Comparison of ENCODE assay signal across 8 cellular contexts in the genomic region with DNA sequence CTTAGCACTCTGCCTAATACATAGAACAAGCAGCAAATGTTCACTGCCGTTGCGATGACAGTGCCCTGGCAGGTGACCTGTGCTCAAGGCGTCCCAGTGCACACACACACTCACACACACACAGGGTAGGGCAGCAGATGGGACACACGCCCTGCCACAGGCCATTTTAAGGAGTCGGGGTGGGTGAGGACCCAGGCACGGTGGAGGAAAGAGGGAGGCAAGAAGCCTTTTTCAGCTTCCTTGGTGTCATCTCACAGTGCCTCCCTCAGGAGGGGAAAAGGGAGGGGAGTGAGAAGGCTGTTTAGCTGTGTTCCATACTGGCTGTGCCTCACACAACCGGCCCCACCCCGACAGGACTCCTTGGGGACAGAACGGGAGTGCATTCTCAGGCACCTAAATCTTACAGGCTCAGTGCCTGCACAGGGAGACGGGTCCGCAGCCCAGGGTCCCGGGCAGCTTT. TPM values are rescaled to one million over a fixed set of nuclear protein-coding genes. Genes with fewer than 3 reads are reported as not detected.
DNase-seq lines count a peak whose midpoint lies in the region; ATAC-seq and TF ChIP-seq lines count a peak whose summit lies in the region.

No MANE protein-coding gene starts in this region.

- BruUV-seq in A673 (replicated peaks; lab: Mats Ljungman, UMichigan), result no TSS peak

- TF ChIP-seq CTCF in SK-N-SH (IDR thresholded peaks at IDR 0.05), result no peak
- TF ChIP-seq CTCF in foreskin keratinocyte (conservative IDR thresholded peaks at IDR 0.05), result no peak
- TF ChIP-seq CTCF in A673 (conservative IDR thresholded peaks at IDR 0.05; ENCODE audit: low read depth, low read length), result no peak

- H4K91ac ChIP-seq in trophoblast cell (ENCODE audit: low read depth, low read length), result no peak overlapping the region

- no peak overlapping the region for H3K14ac ChIP-seq in trophoblast cell (ENCODE audit: low read length)

- no peak for DNase-seq in CD4-positive, alpha-beta memory T cell
- peak; percentile 32 for DNase-seq in SK-N-SH
- DNase-seq in foreskin keratinocyte, result no peak
- DNase-seq in trophoblast cell, result no peak
- no peak for DNase-seq in NCI-H187 (lab: John Stamatoyannopoulos, UW)
- DNase-seq in NCI-H1694 treated with DMSO at 0.1 percent for 48 hours (lab: John Stamatoyannopoulos, UW), result no peak
- DNase-seq in A673 (ENCODE audit: low spot score), result no peak

- H3K27me3 ChIP-seq in CD4-positive, alpha-beta memory T cell (ENCODE audit: insufficient read depth, low read length), result peaks cover 19% of the 10 kb centered on the region
- H3K27me3 ChIP-seq in SK-N-SH (ENCODE audit: insufficient read depth) (no peaks in the 10 kb centered on the region), foreskin keratinocyte (peaks cover 4% of the 10 kb centered on the region), trophoblast cell (ENCODE audit: insufficient read depth, low read length) (peaks cover 27% of the 10 kb centered on the region), A673 (replicated peaks; ENCODE audit: insufficient read depth, low read depth, low read length, poor library complexity) (peaks cover 30% of the 10 kb centered on the region)

- no peak overlapping the region for H2BK12ac ChIP-seq in trophoblast cell (ENCODE audit: low read length)

- H3K4me3 ChIP-seq in CD4-positive, alpha-beta memory T cell (ENCODE audit: low read length in 2 of 2), result no peak overlapping the region
- H3K4me3 ChIP-seq in SK-N-SH (ENCODE audit: low read depth in 2 of 2, low read length in 1 of 2) (no peak overlapping the region; a peak in 1 of 4 replicates), trophoblast cell (ENCODE audit: low read depth, low read length) (no peak overlapping the region), A673 (ENCODE audit: low read depth, low read length, poor library complexity, severe bottlenecking) (no peak overlapping the region)

- no peaks in the 10 kb centered on the region for H3K36me3 ChIP-seq in CD4-positive, alpha-beta memory T cell (ENCODE audit: insufficient read depth, low read length)
- no peaks in the 10 kb centered on the region for H3K36me3 ChIP-seq in SK-N-SH (replicated peaks in 1 of 2; ENCODE audit: control insufficient read depth in 1 of 2, insufficient read depth in 2 of 2, low read length in 1 of 2)
- H3K36me3 ChIP-seq in trophoblast cell (ENCODE audit: control insufficient read depth in 1 of 2, insufficient read depth in 2 of 2, low read length in 2 of 2), result no peaks in the 10 kb centered on the region
- H3K36me3 ChIP-seq in A673 (ENCODE audit: insufficient read depth, low read length, poor library complexity, severe bottlenecking), result no peaks in the 10 kb centered on the region

- WGBS in SK-N-SH (ENCODE audit: low lambda C conversion rate), result 47% methylated on average over 9 of the region's 12 CpGs
- no CpG with 5 or more reads among the region's 12 CpGs for WGBS in trophoblast cell (ENCODE audit: extremely low coverage, insufficient coverage, insufficient read length)

- no peak for TF ChIP-seq RAD21 in SK-N-SH (IDR thresholded peaks at IDR 0.05; ENCODE audit: low read length)

- peaks cover 39 to 40% of the 10 kb centered on the region in 2 donors for H3K27me3 Mint-ChIP-seq in CD4-positive, alpha-beta memory T cell

- no peaks in the 10 kb centered on the region for H3K79me2 ChIP-seq in SK-N-SH (ENCODE audit: insufficient read depth)
- H3K79me2 ChIP-seq in trophoblast cell (ENCODE audit: control insufficient read depth, insufficient read depth, low read length, poor library complexity), result no peaks in the 10 kb centered on the region

- H3K9ac ChIP-seq in SK-N-SH, result no peak overlapping the region
- H3K9ac ChIP-seq in trophoblast cell (ENCODE audit: low read length), result no peak overlapping the region

- no peak overlapping the region for H2BK120ac ChIP-seq in trophoblast cell (ENCODE audit: insufficient read depth, low read length, poor library complexity)

- peak overlapping the region in 1 of 7 donors; percentile 68 for H3K27ac Mint-ChIP-seq in CD4-positive, alpha-beta memory T cell

- intact Hi-C loops in CD4-positive, alpha-beta memory T cell (cut with micrococcal nuclease), result no loop called here
- intact Hi-C loops in A673 (cut with micrococcal nuclease; ENCODE audit: unreplicated experiment), result no loop called here

- H3K4me1 Mint-ChIP-seq in CD4-positive, alpha-beta memory T cell, result peaks cover 4 to 16% (median 10%) of the 10 kb centered on the region in 4 donors

- no peak overlapping the region for H3K18ac ChIP-seq in trophoblast cell (ENCODE audit: low read length)

- peaks cover 0 to 2% (median 0%) of the 10 kb centered on the region in 8 donors for H3K9me3 Mint-ChIP-seq in CD4-positive, alpha-beta memory T cell

- H3K27ac ChIP-seq in CD4-positive, alpha-beta memory T cell (ENCODE audit: low read depth, low read length), result no peak overlapping the region
- H3K27ac ChIP-seq in SK-N-SH (ENCODE audit: low read depth in 2 of 2, low read length in 1 of 2), result no peak overlapping the region
- H3K27ac ChIP-seq in foreskin keratinocyte, result peak overlapping the region; percentile 54
- H3K27ac ChIP-seq in trophoblast cell (ENCODE audit: low read depth, low read length), result no peak overlapping the region
- H3K27ac ChIP-seq in A673 (ENCODE audit: low read depth, low read length, poor library complexity, severe bottlenecking), result no peak overlapping the region

- no peaks in the 10 kb centered on the region for H4K20me1 ChIP-seq in SK-N-SH (ENCODE audit: insufficient read depth)

- no peak overlapping the region for H2AK5ac ChIP-seq in trophoblast cell (ENCODE audit: low read length)

- no peak overlapping the region for H2BK5ac ChIP-seq in trophoblast cell (ENCODE audit: low read depth, low read length, poor library complexity)

- H3K9me3 ChIP-seq in CD4-positive, alpha-beta memory T cell (ENCODE audit: control insufficient read depth in 1 of 2, low read length in 2 of 2), result no peaks in the 10 kb centered on the region
- H3K9me3 ChIP-seq in SK-N-SH, result no peaks in the 10 kb centered on the region
- H3K9me3 ChIP-seq in trophoblast cell (ENCODE audit: insufficient read depth, low read depth, low read length), result peaks cover 6% of the 10 kb centered on the region
- H3K9me3 ChIP-seq in A673 (ENCODE audit: low read depth, low read length, poor library complexity, severe bottlenecking), result no peaks in the 10 kb centered on the region

- H4K12ac ChIP-seq in trophoblast cell (ENCODE audit: low read depth, low read length), result no peak overlapping the region

- no peak overlapping the region for H3K23ac ChIP-seq in trophoblast cell (ENCODE audit: low read length)

- peak overlapping the region in 7 of 8 donors; percentile 49 to 84 (median 67) for H3K4me3 Mint-ChIP-seq in CD4-positive, alpha-beta memory T cell

- no peak overlapping the region for H2AFZ ChIP-seq in SK-N-SH (ENCODE audit: low read depth)
- no peak overlapping the region for H2AFZ ChIP-seq in trophoblast cell (ENCODE audit: insufficient read depth, low read length, poor library complexity)

- TF ChIP-seq EP300 in SK-N-SH (IDR thresholded peaks at IDR 0.05; ENCODE audit: borderline replicate concordance in 1 of 2, low read depth in 1 of 2, low read length in 1 of 2), result no peak

- no peak overlapping the region for H3K4ac ChIP-seq in trophoblast cell (ENCODE audit: low read depth, low read length)

- no peak overlapping the region for H4K8ac ChIP-seq in trophoblast cell (ENCODE audit: low read depth, low read length)

- peaks cover 6% of the 10 kb centered on the region for H3F3A ChIP-seq in SK-N-SH (replicated peaks; ENCODE audit: insufficient read depth)

- H3K4me2 ChIP-seq in SK-N-SH (peak overlapping the region; percentile 98), trophoblast cell (ENCODE audit: low read length) (peak overlapping the region; percentile 86)

- POLR2A ChIA-PET in CD4-positive, alpha-beta memory T cell (lab: Charles Lee; ENCODE audit: partially characterized antibody), result no interaction called here
- POLR2A ChIA-PET in SK-N-SH (lab: Yijun Ruan, JAX) (no interaction called here), A673 (lab: Charles Lee; ENCODE audit: low non-redundant PET) (no interaction called here)

- H3K4me1 ChIP-seq in CD4-positive, alpha-beta memory T cell (ENCODE audit: insufficient read depth, low read length), result peaks cover 11% of the 10 kb centered on the region
- H3K4me1 ChIP-seq in SK-N-SH (ENCODE audit: control insufficient read depth in 1 of 2, insufficient read depth in 2 of 2, low read depth in 1 of 2, low read length in 1 of 2) (peaks cover 0 to 9% of the 10 kb centered on the region in 2 experiments; a peak in 1 of 4 replicates), foreskin keratinocyte (peaks cover 15% of the 10 kb centered on the region), trophoblast cell (ENCODE audit: control insufficient read depth in 1 of 2, insufficient read depth in 2 of 2, low read length in 2 of 2) (peaks cover 19 to 29% of the 10 kb centered on the region in 2 experiments), A673 (ENCODE audit: insufficient read depth, low read length, poor library complexity, severe bottlenecking) (peaks cover 9% of the 10 kb centered on the region)

- ATAC-seq in foreskin keratinocyte (no peak), GM21825 (IDR thresholded peaks at IDR 0.05; ENCODE audit: unreplicated experiment) (no peak)

- H3K36me3 Mint-ChIP-seq in CD4-positive, alpha-beta memory T cell, result no peaks in the 10 kb centered on the region

- no peaks in the 10 kb centered on the region for H3K9me2 ChIP-seq in SK-N-SH

- CTCF ChIA-PET in CD4-positive, alpha-beta memory T cell (lab: Charles Lee; ENCODE audit: partially characterized antibody), result no interaction called here
- CTCF ChIA-PET in SK-N-SH (lab: Yijun Ruan, JAX), result interaction anchor here (0.9 to 1.6 kb wide), 2 partner anchors 82 to 356 kb away, joined by 4 to 8 read pairs; no protein-coding TSS in a partner anchor
- CTCF ChIA-PET in A673 (lab: Charles Lee), result no interaction called here

- no peaks in the 10 kb centered on the region for H3K79me1 ChIP-seq in trophoblast cell (ENCODE audit: low read length)

TF ChIP-seq in SK-N-SH, 30 proteins besides CTCF, POLR2A, EP300 and RAD21 (continues in another document):
- TF ChIP-seq MEF2A (IDR thresholded peaks at IDR 0.05; ENCODE audit: borderline replicate concordance, low read depth), result no peak
- no peak for TF ChIP-seq POLR2AphosphoS5 (IDR thresholded peaks at IDR 0.05; ENCODE audit: low read depth, low read length)
- no peak for TF ChIP-seq SIN3A (IDR thresholded peaks at IDR 0.05; ENCODE audit: borderline replicate concordance, low read depth, low read length)
- no peak for TF ChIP-seq ELF1 (IDR thresholded peaks at IDR 0.05)
- no peak for TF ChIP-seq JUND (IDR thresholded peaks at IDR 0.05)

RNA-seq across cellular contexts. Expression of a gene that starts 1.5 kb away (rescaled TPM):
- total RNA-seq in CD4-positive, alpha-beta memory T cell, result under 1 TPM; 0.29 to 0.50 TPM
- under 1 TPM in 1 of 2 donors, not detected in 1; 0.05 TPM for polyA plus RNA-seq in CD4-positive, alpha-beta memory T cell
- polyA plus RNA-seq in SK-N-SH (2012; rRNA removed) (0.82 and 0.86 TPM in 2 replicates), foreskin keratinocyte (2.4 and 3.3 TPM in 2 replicates)
- polyA plus RNA-seq in SK-N-SH (2012; cell fraction: cytosol; rRNA removed), result 0.33 and 0.52 TPM in 2 replicates
- 3.1 and 3.5 TPM in 2 replicates for polyA plus RNA-seq in SK-N-SH (2012; cell fraction: nucleus; rRNA removed)
- total RNA-seq in foreskin keratinocyte (6.4 and 7.4 TPM in 2 replicates), A673 (2021) (0.71 and 1.9 TPM in 2 replicates)
- polyA plus RNA-seq in trophoblast cell (2013), result 0.58 and 0.64 TPM in 2 replicates
